8 cellular contexts compared by ENCODE assay signal in the genomic region with DNA sequence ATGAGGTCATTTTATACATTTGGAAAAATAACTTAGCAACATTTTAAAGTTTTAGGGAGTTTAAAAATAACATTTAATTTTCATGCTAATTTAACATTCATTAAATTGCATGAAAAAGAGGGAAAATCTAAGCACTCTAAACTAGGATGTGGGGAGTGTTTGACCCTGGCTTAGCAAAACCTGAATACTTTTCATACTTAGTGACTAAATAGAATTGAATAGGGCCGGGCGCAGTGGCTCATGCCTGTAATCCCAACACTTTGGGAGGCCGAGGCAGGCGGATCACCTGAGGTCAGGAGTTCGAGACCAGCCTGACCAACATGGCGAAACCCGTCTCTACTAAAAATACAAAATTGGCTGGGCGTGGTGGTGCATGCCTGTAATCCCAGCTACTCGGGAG. TPM values are rescaled to one million over a fixed set of nuclear protein-coding genes. Genes with fewer than 3 reads are reported as not detected.
DNase-seq lines count a peak whose midpoint lies in the region; ATAC-seq, FAIRE-seq and TF ChIP-seq lines count a peak whose summit lies in the region.
"Not testable (repeated sequence)": the region's sequence is repeated elsewhere in the genome, so short reads cannot be mapped to it uniquely, and the experiment has no call there.

No MANE protein-coding gene starts in this region.

- peak overlapping the region; percentile 73; the same call in 1 of the 2 replicates for H3K4me3 ChIP-seq in GM06990 (replicated peaks; ENCODE audit: low read depth, low read length)
- peak overlapping the region; percentile 40 for H3K4me3 ChIP-seq in RWPE2 (ENCODE audit: severe bottlenecking)
- H3K4me3 ChIP-seq in fibroblast of lung (replicated peaks in 1 of 4; ENCODE audit: control extremely low read depth in 1 of 4, insufficient read depth in 1 of 4, low read depth in 3 of 4, low read length in 4 of 4), result peak overlapping the region; percentile 79 to 88 (median 84)
- H3K4me3 ChIP-seq in HepG2 (replicated peaks in 1 of 3; ENCODE audit: insufficient read depth in 1 of 3, low read depth in 2 of 3, low read length in 3 of 3), result not testable (repeated sequence)
- H3K4me3 ChIP-seq in ovary, result peak overlapping the region; percentile 67
- peak overlapping the region in 3 of 5 donors; percentile 77 to 97 (median 81) for H3K4me3 ChIP-seq in subcutaneous abdominal adipose tissue (ENCODE audit: low read depth in 1 of 5, low read length in 5 of 5)

- POLR2A ChIA-PET in MCF 10A (lab: Yijun Ruan, JAX), result interaction anchor here (1.0 to 2.6 kb wide), 2 partner anchors 44 to 81 kb away, joined by 5 to 13 read pairs; no protein-coding TSS in a partner anchor
- POLR2A ChIA-PET in HepG2 (lab: Yijun Ruan, JAX), result not testable (repeated sequence)

- TF ChIP-seq POLR2A in HepG2 (IDR thresholded peaks at IDR 0.05; ENCODE audit: insufficient read depth in 1 of 2, low read depth in 2 of 2, low read length in 2 of 2); ovary (IDR thresholded peaks at IDR 0.05): not testable (repeated sequence)

- not testable (repeated sequence) for ATAC-seq in RWPE2 (ENCODE audit: low read depth); HepG2

- not testable (repeated sequence) for H3K27me3 ChIP-seq in GM06990 (replicated peaks; ENCODE audit: control insufficient read depth, insufficient read depth, low read length); RWPE2 (ENCODE audit: insufficient read depth, poor library complexity, severe bottlenecking); fibroblast of lung (ENCODE audit: control insufficient read depth, insufficient read depth, low read length); HepG2 (ENCODE audit: control insufficient read depth in 1 of 2, insufficient read depth in 2 of 2, low read length in 2 of 2); ovary; subcutaneous abdominal adipose tissue (ENCODE audit: control insufficient read depth in 5 of 5, insufficient read depth in 4 of 5, low read length in 5 of 5)

- H3K4me2 ChIP-seq in fibroblast of lung (ENCODE audit: extremely low read depth, insufficient read depth, low read length) (peak overlapping the region; percentile 76), HepG2 (ENCODE audit: low read depth, low read length) (peak overlapping the region; percentile 89)

- in situ Hi-C loops in HepG2 (cut with HindIII; ENCODE audit: extremely low pct_ligation_motif_present, low pct_unique_long_range_greater_than_20kb), result not testable (repeated sequence)

- not testable (repeated sequence) for H3K9ac ChIP-seq in fibroblast of lung (ENCODE audit: insufficient read depth, low read length); HepG2 (ENCODE audit: insufficient read depth, low read depth, low read length); subcutaneous abdominal adipose tissue (ENCODE audit: low read length in 5 of 5)

- not testable (repeated sequence) for BruUV-seq in MCF 10A (replicated peaks; lab: Mats Ljungman, UMichigan); HepG2 (replicated peaks; lab: Mats Ljungman, UMichigan)

- intact Hi-C loops in MCF 10A (cut with micrococcal nuclease), result loop anchor here (5.0 kb wide), 1 partner anchor 76 kb away; no protein-coding TSS in a partner anchor
- intact Hi-C loops in HepG2 (cut with micrococcal nuclease; ENCODE audit: unreplicated experiment); ovary (cut with DNase I): not testable (repeated sequence)

- peaks cover 15% of the 10 kb centered on the region for H3K4me1 Mint-ChIP-seq in MCF 10A (ENCODE audit: insufficient read depth, unreplicated experiment)

- peak overlapping the region; percentile 94 for H3K4me3 Mint-ChIP-seq in MCF 10A (ENCODE audit: unreplicated experiment)

- H3K36me3 Mint-ChIP-seq in MCF 10A (ENCODE audit: insufficient read depth, unreplicated experiment), result not testable (repeated sequence)

- H2AFZ ChIP-seq in fibroblast of lung (ENCODE audit: low read length); HepG2 (ENCODE audit: low read length): not testable (repeated sequence)

- H3K27ac Mint-ChIP-seq in MCF 10A (ENCODE audit: low read depth, unreplicated experiment), result peak overlapping the region; percentile 99

- peak; percentile 30 for FAIRE-seq in A204.1 (lab: Jason Lieb, UNC)
- not testable (repeated sequence) for FAIRE-seq in HepG2 (lab: Jason Lieb, UNC)

- not testable (repeated sequence) for H3K9me3 ChIP-seq in RWPE2 (ENCODE audit: severe bottlenecking); fibroblast of lung (ENCODE audit: control insufficient read depth, insufficient read depth, low read depth, low read length); HepG2 (ENCODE audit: low read length); ovary; subcutaneous abdominal adipose tissue (ENCODE audit: control insufficient read depth in 5 of 5, low read length in 5 of 5)

- not testable (repeated sequence) for TF ChIP-seq EP300 in HepG2 (IDR thresholded peaks at IDR 0.05; ENCODE audit: low read depth in 2 of 2, low read length in 2 of 2); HepG2 (CRISPR knock-in tag; IDR thresholded peaks at IDR 0.05; ENCODE audit: borderline replicate concordance); ovary (IDR thresholded peaks at IDR 0.05)

- CTCF ChIA-PET in MCF 10A (lab: Yijun Ruan, JAX); HepG2 (lab: Yijun Ruan, JAX; ENCODE audit: low intra/inter-chr PET ratio, low total read pairs): not testable (repeated sequence)

- H3K9me3 Mint-ChIP-seq in MCF 10A (ENCODE audit: unreplicated experiment), result not testable (repeated sequence)

- not testable (repeated sequence) for TF ChIP-seq RAD21 in HepG2 (CRISPR knock-in tag; IDR thresholded peaks at IDR 0.05)

- not testable (repeated sequence) for H3K27me3 Mint-ChIP-seq in MCF 10A (ENCODE audit: insufficient read depth, unreplicated experiment)

- not testable (repeated sequence) for TF ChIP-seq CTCF in GM06990 (IDR thresholded peaks at IDR 0.05; ENCODE audit: insufficient read depth, low read length, poor library complexity, severe bottlenecking); RWPE2 (IDR thresholded peaks at IDR 0.05; ENCODE audit: poor library complexity, severe bottlenecking); MCF 10A (IDR thresholded peaks at IDR 0.05; ENCODE audit: unreplicated experiment); fibroblast of lung (conservative IDR thresholded peaks at IDR 0.05 in 1 of 2, IDR thresholded peaks at IDR 0.05 in 1 of 2; ENCODE audit: low read depth in 1 of 2, low read length in 2 of 2); HepG2 (CRISPR knock-in tag; IDR thresholded peaks at IDR 0.05); ovary (IDR thresholded peaks at IDR 0.05)

- peaks cover 16% of the 10 kb centered on the region for H3K79me2 ChIP-seq in fibroblast of lung (ENCODE audit: control insufficient read depth, insufficient read depth, low read length)
- H3K79me2 ChIP-seq in HepG2 (ENCODE audit: insufficient read depth, low read length), result not testable (repeated sequence)

- H3K4me1 ChIP-seq in RWPE2 (ENCODE audit: insufficient read depth, poor library complexity, severe bottlenecking), result peaks cover 32% of the 10 kb centered on the region
- H3K4me1 ChIP-seq in fibroblast of lung (ENCODE audit: control insufficient read depth, extremely low read depth, insufficient read depth, low read length); ovary (ENCODE audit: insufficient read depth): not testable (repeated sequence)
- peaks cover 20% of the 10 kb centered on the region for H3K4me1 ChIP-seq in HepG2 (ENCODE audit: insufficient read depth, low read length)
- peaks cover 0 to 18% (median 15%) of the 10 kb centered on the region in 5 donors for H3K4me1 ChIP-seq in subcutaneous abdominal adipose tissue (ENCODE audit: control insufficient read depth in 5 of 5, insufficient read depth in 5 of 5, low read length in 5 of 5)

- not testable (repeated sequence) for H3K36me3 ChIP-seq in GM06990 (ENCODE audit: control insufficient read depth, insufficient read depth, low read length); RWPE2 (ENCODE audit: low read depth); fibroblast of lung (ENCODE audit: control insufficient read depth, insufficient read depth, low read length); HepG2 (replicated peaks in 1 of 2; ENCODE audit: control insufficient read depth in 1 of 2, insufficient read depth in 2 of 2, low read length in 2 of 2); ovary; subcutaneous abdominal adipose tissue (ENCODE audit: control insufficient read depth in 5 of 5, insufficient read depth in 5 of 5, low read length in 5 of 5)

- not testable (repeated sequence) for DNase-seq in GM06990 (ENCODE audit: extremely low read depth, insufficient read length); RWPE2 (ENCODE audit: low spot score); MCF 10A (ENCODE audit: unreplicated experiment); fibroblast of lung (ENCODE audit: low read depth in 2 of 2); HepG2 (ENCODE audit: low spot score); ovary

- WGBS in HepG2 (ENCODE audit: low lambda C conversion rate), result 63% methylated on average over 9 of the region's 9 CpGs
- WGBS in ovary, 3 donors, result 89 to 91% (median 90%) methylated on average over 9 of the region's 9 CpGs

- not testable (repeated sequence) for H4K20me1 ChIP-seq in fibroblast of lung (ENCODE audit: control insufficient read depth, extremely low read depth, insufficient read depth, low read length); HepG2 (ENCODE audit: insufficient read depth, low read length)

- H3K27ac ChIP-seq in RWPE2 (ENCODE audit: poor library complexity, severe bottlenecking); fibroblast of lung (ENCODE audit: insufficient read depth, low read length); HepG2 (ENCODE audit: extremely low read length, insufficient read depth, low read length); ovary; subcutaneous abdominal adipose tissue (ENCODE audit: low read depth, low read length): not testable (repeated sequence)

RNA-seq across cellular contexts. Expression of gene ATP10D, which starts 1.7 kb away (rescaled TPM):
- total RNA-seq in MCF 10A (2022), result 16.2 and 16.9 TPM in 2 replicates
- 31.3 and 40.8 TPM in 2 replicates for total RNA-seq in fibroblast of lung
- 24.6 and 29.0 TPM in 2 replicates for polyA plus RNA-seq in fibroblast of lung
- 14.4 and 17.7 TPM in 2 replicates for polyA plus RNA-seq in fibroblast of lung (2012)
- polyA minus RNA-seq in fibroblast of lung (ENCODE audit: low replicate concordance), result 102 and 118 TPM in 2 replicates
- 5.2 and 9.8 TPM in 2 replicates for total RNA-seq in HepG2 (2016; rRNA removed; fragmentation: Illumina TruSeq; extraction: Trizol)
- 0.97 and 1.0 TPM in 2 replicates for total RNA-seq in HepG2 (2016; cell fraction: cytosol; rRNA removed; fragmentation: Illumina TruSeq; extraction: Trizol; ENCODE audit: low read depth)
- 5.4 and 8.4 TPM in 2 replicates for total RNA-seq in HepG2 (2016; cell fraction: insoluble cytoplasmic fraction; rRNA removed; fragmentation: Illumina TruSeq; extraction: Trizol)
- total RNA-seq in HepG2 (2016; cell fraction: membrane; rRNA removed; fragmentation: Illumina TruSeq; extraction: Trizol), result 1.8 and 2.2 TPM in 2 replicates
- total RNA-seq in HepG2 (2016; cell fraction: nucleus; rRNA removed; fragmentation: Illumina TruSeq; extraction: Trizol), result 15.8 and 16.4 TPM in 2 replicates
- polyA plus RNA-seq in HepG2 (2011; rRNA removed), result 2.2 and 3.4 TPM in 2 replicates
- 1.2 and 3.3 TPM in 2 replicates for polyA plus RNA-seq in HepG2 (2011; cell fraction: cytosol; rRNA removed)
- 2.2 and 2.6 TPM in 2 replicates for polyA plus RNA-seq in HepG2 (2011; cell fraction: nucleus; rRNA removed)
- 0.78 and 1.7 TPM in 2 replicates for polyA plus RNA-seq in HepG2 (2012)
- 0.28 and 0.29 TPM in 2 replicates for polyA plus RNA-seq in HepG2 (2016; cell fraction: cytosol; fragmentation: Illumina TruSeq; extraction: Trizol; ENCODE audit: low read depth)
- 3.1 and 4.5 TPM in 2 replicates for polyA plus RNA-seq in HepG2 (2016; cell fraction: insoluble cytoplasmic fraction; fragmentation: Illumina TruSeq; extraction: Trizol; ENCODE audit: low read depth)
- 0.54 and 1.1 TPM in 2 replicates for polyA plus RNA-seq in HepG2 (2016; cell fraction: membrane; fragmentation: Illumina TruSeq; extraction: Trizol; ENCODE audit: low read depth)
- polyA plus RNA-seq in HepG2 (2016; cell fraction: nucleus; fragmentation: Illumina TruSeq; extraction: Trizol; ENCODE audit: insufficient read depth, low read depth), result 10.4 and 11.5 TPM in 2 replicates
- 15.9 and 46.4 TPM in 2 replicates for polyA minus RNA-seq in HepG2 (2011; rRNA and poly(A)+ RNA removed; ENCODE audit: low replicate concordance)
- 3.1 and 3.3 TPM in 2 replicates for polyA minus RNA-seq in HepG2 (2011; cell fraction: cytosol; rRNA and poly(A)+ RNA removed)
- 9.0 and 10.7 TPM in 2 replicates for polyA minus RNA-seq in HepG2 (2011; cell fraction: nucleus; rRNA and poly(A)+ RNA removed)
- 10 to 100 TPM; 10.1 to 27.8 (median 19.6) TPM for total RNA-seq in ovary
- 10 to 100 TPM in 1 of 2 donors, 1 to 10 TPM in 1; 8.2 to 24.9 TPM for polyA plus RNA-seq in ovary

RNA-seq across cellular contexts. Expression of gene COMMD8, which starts 23.2 kb away (rescaled TPM):
- total RNA-seq in MCF 10A (2022) (21.1 and 21.3 TPM in 2 replicates), fibroblast of lung (23.6 and 29.6 TPM in 2 replicates), HepG2 (2016; rRNA removed; fragmentation: Illumina TruSeq; extraction: Trizol) (20.3 and 32.7 TPM in 2 replicates), ovary (10 to 100 TPM in 5 of 7 donors, 1 to 10 TPM in 2; 6.5 to 13.2 (median 11.0) TPM)
- polyA plus RNA-seq in fibroblast of lung (30.2 and 31.5 TPM in 2 replicates), HepG2 (2011; rRNA removed) (5.1 and 7.1 TPM in 2 replicates), ovary (10 to 100 TPM in 1 of 2 donors, 1 to 10 TPM in 1; 8.9 to 10.7 TPM)
- 25.8 and 27.9 TPM in 2 replicates for polyA plus RNA-seq in fibroblast of lung (2012)
- 0.59 TPM in 1 of 2 replicates, not detected in the other for polyA minus RNA-seq in fibroblast of lung (ENCODE audit: low replicate concordance)
- total RNA-seq in HepG2 (2016; cell fraction: cytosol; rRNA removed; fragmentation: Illumina TruSeq; extraction: Trizol; ENCODE audit: low read depth), result 6.5 and 6.6 TPM in 2 replicates
- total RNA-seq in HepG2 (2016; cell fraction: insoluble cytoplasmic fraction; rRNA removed; fragmentation: Illumina TruSeq; extraction: Trizol), result 20.6 and 32.7 TPM in 2 replicates
- 12.0 and 12.7 TPM in 2 replicates for total RNA-seq in HepG2 (2016; cell fraction: membrane; rRNA removed; fragmentation: Illumina TruSeq; extraction: Trizol)
- 8.3 and 10.5 TPM in 2 replicates for total RNA-seq in HepG2 (2016; cell fraction: nucleus; rRNA removed; fragmentation: Illumina TruSeq; extraction: Trizol)
- 1.8 and 3.1 TPM in 2 replicates for polyA plus RNA-seq in HepG2 (2011; cell fraction: cytosol; rRNA removed)
- 0.88 and 2.4 TPM in 2 replicates for polyA plus RNA-seq in HepG2 (2011; cell fraction: nucleus; rRNA removed)
- 7.7 and 7.8 TPM in 2 replicates for polyA plus RNA-seq in HepG2 (2012)
- polyA plus RNA-seq in HepG2 (2016; cell fraction: cytosol; fragmentation: Illumina TruSeq; extraction: Trizol; ENCODE audit: low read depth), result 8.2 and 8.5 TPM in 2 replicates
- polyA plus RNA-seq in HepG2 (2016; cell fraction: insoluble cytoplasmic fraction; fragmentation: Illumina TruSeq; extraction: Trizol; ENCODE audit: low read depth), result 32.4 and 37.3 TPM in 2 replicates
- 12.5 and 13.7 TPM in 2 replicates for polyA plus RNA-seq in HepG2 (2016; cell fraction: membrane; fragmentation: Illumina TruSeq; extraction: Trizol; ENCODE audit: low read depth)
- 15.2 and 15.6 TPM in 2 replicates for polyA plus RNA-seq in HepG2 (2016; cell fraction: nucleus; fragmentation: Illumina TruSeq; extraction: Trizol; ENCODE audit: insufficient read depth, low read depth)
- polyA minus RNA-seq in HepG2 (2011; rRNA and poly(A)+ RNA removed; ENCODE audit: low replicate concordance), result 0.16 and 1.5 TPM in 2 replicates
- polyA minus RNA-seq in HepG2 (2011; cell fraction: cytosol; rRNA and poly(A)+ RNA removed), result 2.8 and 3.3 TPM in 2 replicates
- 4.5 and 6.3 TPM in 2 replicates for polyA minus RNA-seq in HepG2 (2011; cell fraction: nucleus; rRNA and poly(A)+ RNA removed)
